Comparison of ENCODE assay signal across 1 cellular context in genomic region chr7:103347507-103348267, GRCh38.
TF ChIP-seq lines count a peak whose summit lies in the region.

PSMC2 (plus strand) TSS chr7:103347643; CDS start chr7:103347712, 69 bp downstream.

TF ChIP-seq in K562, 482 proteins besides CTCF, POLR2A, EP300 and RAD21 (continued from another document and continues in another):
- peak; percentile 80 for TF ChIP-seq E2F1 (CRISPR knock-in tag; IDR thresholded peaks at IDR 0.05)
- no peak for TF ChIP-seq U2AF2 (optimal IDR thresholded peaks at IDR 0.05; ENCODE audit: low read depth, low read length)
- no peak for TF ChIP-seq GTF3C2 (IDR thresholded peaks at IDR 0.05; ENCODE audit: borderline replicate concordance, extremely low read depth, insufficient read length)
- peak; percentile 36; the same call in 1 of the 2 replicates for TF ChIP-seq MXI1 (IDR thresholded peaks at IDR 0.05; ENCODE audit: low read depth, low read length)
- TF ChIP-seq MCM2 (IDR thresholded peaks at IDR 0.05; ENCODE audit: low read depth), result no peak
- TF ChIP-seq POLR3G (IDR thresholded peaks at IDR 0.05; ENCODE audit: extremely low read depth, insufficient read length, insufficient replicate concordance), result no peak
- no peak for TF ChIP-seq NR2F6 (CRISPR knock-in tag; IDR thresholded peaks at IDR 0.05)
- TF ChIP-seq MCM3 (IDR thresholded peaks at IDR 0.05), result no peak
- no peak; the same call in 1 of the 2 replicates for TF ChIP-seq HBP1 (CRISPR knock-in tag; IDR thresholded peaks at IDR 0.05)
- TF ChIP-seq POLR3A (IDR thresholded peaks at IDR 0.05; ENCODE audit: borderline replicate concordance, extremely low read depth, insufficient read depth, insufficient read length), result no peak
- TF ChIP-seq ZNF561 (CRISPR knock-in tag; conservative IDR thresholded peaks at IDR 0.05), result no peak
- peak; percentile 76 for TF ChIP-seq BRD9 (IDR thresholded peaks at IDR 0.05; ENCODE audit: low read depth, partially characterized antibody)
- TF ChIP-seq CLOCK (CRISPR knock-in tag; IDR thresholded peaks at IDR 0.05; ENCODE audit: borderline replicate concordance), result no peak
- no peak for TF ChIP-seq KLF13 (tag; IDR thresholded peaks at IDR 0.05; ENCODE audit: borderline replicate concordance, low read depth)
- TF ChIP-seq TFAP4 (CRISPR knock-in tag; IDR thresholded peaks at IDR 0.05; ENCODE audit: borderline replicate concordance), result peak; percentile 57; the same call in 1 of the 2 replicates
- peak; percentile 99 for TF ChIP-seq ZBTB40 (IDR thresholded peaks at IDR 0.05)
- TF ChIP-seq ZBTB40 (CRISPR knock-in tag; IDR thresholded peaks at IDR 0.05), result no peak
- peak; percentile 13; the same call in 1 of the 2 replicates for TF ChIP-seq STAT5A (IDR thresholded peaks at IDR 0.05; ENCODE audit: borderline replicate concordance, low read length)
- TF ChIP-seq TCFL5 (CRISPR knock-in tag; conservative IDR thresholded peaks at IDR 0.05), result no peak
- no peak for TF ChIP-seq ATF1 (CRISPR knock-in tag; IDR thresholded peaks at IDR 0.05)
- TF ChIP-seq ATF1 (tag; IDR thresholded peaks at IDR 0.05), result peak; percentile 64
- TF ChIP-seq HINFP (tag; conservative IDR thresholded peaks at IDR 0.05; ENCODE audit: low read depth), result no peak
- peak; percentile 14; the same call in 1 of the 2 replicates for TF ChIP-seq ZNF174 (CRISPR knock-in tag; IDR thresholded peaks at IDR 0.05)
- no peak for TF ChIP-seq ZNF395 (CRISPR knock-in tag; IDR thresholded peaks at IDR 0.05)
- peak; percentile 68; the same call in 1 of the 2 replicates for TF ChIP-seq ERF (CRISPR knock-in tag; IDR thresholded peaks at IDR 0.05)
- no peak for TF ChIP-seq THRA (IDR thresholded peaks at IDR 0.05)
- TF ChIP-seq DMBX1 (CRISPR knock-in tag; IDR thresholded peaks at IDR 0.05; ENCODE audit: borderline replicate concordance), result 0 out of 2 replicates have a peak, but pooled peaks have one; percentile 26
- TF ChIP-seq ZNF24 (IDR thresholded peaks at IDR 0.05), result peak; percentile 63
- no peak for TF ChIP-seq ZBTB2 (IDR thresholded peaks at IDR 0.05)
- no peak for TF ChIP-seq RFX1 (IDR thresholded peaks at IDR 0.05)
- no peak for TF ChIP-seq ELF4 (CRISPR knock-in tag; IDR thresholded peaks at IDR 0.05)
